1 cellular context compared by ENCODE assay signal in the genomic region with DNA sequence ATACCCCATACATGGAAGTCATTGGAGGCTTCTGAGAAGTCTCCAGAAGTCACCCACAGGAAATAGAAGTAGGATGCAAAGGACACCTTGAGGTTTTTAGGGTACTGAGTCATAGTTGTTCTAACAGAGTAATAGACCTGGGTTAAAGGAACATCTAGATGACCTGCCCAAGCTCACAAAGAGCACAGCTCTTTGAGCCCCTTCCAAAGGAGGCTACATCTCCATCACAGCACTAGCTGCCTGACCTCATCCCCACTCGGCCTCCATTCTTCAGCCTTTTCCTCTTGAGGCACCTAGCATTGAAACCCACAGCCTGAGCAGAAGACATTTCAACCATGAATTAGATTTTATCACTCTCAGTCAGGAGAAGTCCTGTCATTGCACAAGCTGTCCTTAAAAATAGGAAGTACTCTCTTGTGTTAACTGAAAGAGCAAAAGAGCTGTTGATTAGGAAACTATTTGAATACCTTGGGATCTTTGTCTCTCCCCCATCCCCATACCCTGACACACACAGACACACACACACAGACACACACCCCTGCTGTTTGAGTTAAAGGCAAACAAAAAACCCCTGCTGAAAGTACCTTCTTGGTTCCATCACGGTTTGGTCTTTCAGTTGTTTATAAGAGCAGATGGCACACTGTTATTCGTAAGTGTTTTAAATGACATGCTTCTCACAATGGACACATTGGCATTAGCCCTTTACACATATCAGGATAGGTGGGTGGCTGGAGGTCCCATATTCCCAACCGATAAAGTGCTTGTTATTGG.
TF ChIP-seq lines count a peak whose summit lies in the region.

No MANE protein-coding gene starts in this region.

TF ChIP-seq in HepG2, 621 proteins besides CTCF, POLR2A, EP300 and RAD21:
- TF ChIP-seq ZBTB43 (CRISPR knock-in tag; conservative IDR thresholded peaks at IDR 0.05) (no peak), PBX3 (CRISPR knock-in tag; IDR thresholded peaks at IDR 0.05; ENCODE audit: borderline replicate concordance) (no peak), NFRKB (IDR thresholded peaks at IDR 0.05) (no peak), KLF16 (CRISPR knock-in tag; IDR thresholded peaks at IDR 0.05) (no peak), MTF1 (CRISPR knock-in tag; IDR thresholded peaks at IDR 0.05) (no peak), ZNF501 (CRISPR knock-in tag; IDR thresholded peaks at IDR 0.05) (no peak), ZKSCAN8 (CRISPR knock-in tag; IDR thresholded peaks at IDR 0.05; ENCODE audit: borderline replicate concordance) (no peak), HNRNPL (IDR thresholded peaks at IDR 0.05; ENCODE audit: low read depth, low read length) (no peak), KLF11 (CRISPR knock-in tag; IDR thresholded peaks at IDR 0.05) (no peak), U2AF2 (IDR thresholded peaks at IDR 0.05; ENCODE audit: low read depth, low read length) (no peak), NFAT5 (CRISPR knock-in tag; IDR thresholded peaks at IDR 0.05) (no peak), GLMP (CRISPR knock-in tag; IDR thresholded peaks at IDR 0.05; ENCODE audit: borderline replicate concordance) (no peak), PHF5A (CRISPR knock-in tag; IDR thresholded peaks at IDR 0.05; ENCODE audit: low read depth, unreplicated experiment) (no peak)
- TF ChIP-seq, protein P1, sequence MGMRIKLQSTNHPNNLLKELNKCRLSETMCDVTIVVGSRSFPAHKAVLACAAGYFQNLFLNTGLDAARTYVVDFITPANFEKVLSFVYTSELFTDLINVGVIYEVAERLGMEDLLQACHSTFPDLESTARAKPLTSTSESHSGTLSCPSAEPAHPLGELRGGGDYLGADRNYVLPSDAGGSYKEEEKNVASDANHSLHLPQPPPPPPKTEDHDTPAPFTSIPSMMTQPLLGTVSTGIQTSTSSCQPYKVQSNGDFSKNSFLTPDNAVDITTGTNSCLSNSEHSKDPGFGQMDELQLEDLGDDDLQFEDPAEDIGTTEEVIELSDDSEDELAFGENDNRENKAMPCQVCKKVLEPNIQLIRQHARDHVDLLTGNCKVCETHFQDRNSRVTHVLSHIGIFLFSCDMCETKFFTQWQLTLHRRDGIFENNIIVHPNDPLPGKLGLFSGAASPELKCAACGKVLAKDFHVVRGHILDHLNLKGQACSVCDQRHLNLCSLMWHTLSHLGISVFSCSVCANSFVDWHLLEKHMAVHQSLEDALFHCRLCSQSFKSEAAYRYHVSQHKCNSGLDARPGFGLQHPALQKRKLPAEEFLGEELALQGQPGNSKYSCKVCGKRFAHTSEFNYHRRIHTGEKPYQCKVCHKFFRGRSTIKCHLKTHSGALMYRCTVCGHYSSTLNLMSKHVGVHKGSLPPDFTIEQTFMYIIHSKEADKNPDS (CRISPR knock-in tag; IDR thresholded peaks at IDR 0.05) = no peak
- TF ChIP-seq, protein P2, sequence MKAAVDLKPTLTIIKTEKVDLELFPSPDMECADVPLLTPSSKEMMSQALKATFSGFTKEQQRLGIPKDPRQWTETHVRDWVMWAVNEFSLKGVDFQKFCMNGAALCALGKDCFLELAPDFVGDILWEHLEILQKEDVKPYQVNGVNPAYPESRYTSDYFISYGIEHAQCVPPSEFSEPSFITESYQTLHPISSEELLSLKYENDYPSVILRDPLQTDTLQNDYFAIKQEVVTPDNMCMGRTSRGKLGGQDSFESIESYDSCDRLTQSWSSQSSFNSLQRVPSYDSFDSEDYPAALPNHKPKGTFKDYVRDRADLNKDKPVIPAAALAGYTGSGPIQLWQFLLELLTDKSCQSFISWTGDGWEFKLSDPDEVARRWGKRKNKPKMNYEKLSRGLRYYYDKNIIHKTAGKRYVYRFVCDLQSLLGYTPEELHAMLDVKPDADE (CRISPR knock-in tag; IDR thresholded peaks at IDR 0.05) = no peak
- TF ChIP-seq, protein P3, sequence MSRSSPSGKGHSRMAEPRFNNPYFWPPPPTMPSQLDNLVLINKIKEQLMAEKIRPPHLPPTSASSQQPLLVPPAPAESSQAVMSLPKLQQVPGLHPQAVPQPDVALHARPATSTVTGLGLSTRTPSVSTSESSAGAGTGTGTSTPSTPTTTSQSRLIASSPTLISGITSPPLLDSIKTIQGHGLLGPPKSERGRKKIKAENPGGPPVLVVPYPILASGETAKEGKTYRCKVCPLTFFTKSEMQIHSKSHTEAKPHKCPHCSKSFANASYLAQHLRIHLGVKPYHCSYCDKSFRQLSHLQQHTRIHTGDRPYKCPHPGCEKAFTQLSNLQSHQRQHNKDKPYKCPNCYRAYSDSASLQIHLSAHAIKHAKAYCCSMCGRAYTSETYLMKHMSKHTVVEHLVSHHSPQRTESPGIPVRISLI (CRISPR knock-in tag; IDR thresholded peaks at IDR 0.05; ENCODE audit: borderline replicate concordance) = no peak
